Comparison of ENCODE assay signal across 1 cellular context in genomic region chr7:66535414-66536329, GRCh38.
TF ChIP-seq lines count a peak whose summit lies in the region.

No MANE protein-coding gene starts in this region.

TF ChIP-seq in HepG2, 621 proteins besides CTCF, POLR2A, EP300 and RAD21 (continued from another document and continues in another):
- TF ChIP-seq, protein P1, sequence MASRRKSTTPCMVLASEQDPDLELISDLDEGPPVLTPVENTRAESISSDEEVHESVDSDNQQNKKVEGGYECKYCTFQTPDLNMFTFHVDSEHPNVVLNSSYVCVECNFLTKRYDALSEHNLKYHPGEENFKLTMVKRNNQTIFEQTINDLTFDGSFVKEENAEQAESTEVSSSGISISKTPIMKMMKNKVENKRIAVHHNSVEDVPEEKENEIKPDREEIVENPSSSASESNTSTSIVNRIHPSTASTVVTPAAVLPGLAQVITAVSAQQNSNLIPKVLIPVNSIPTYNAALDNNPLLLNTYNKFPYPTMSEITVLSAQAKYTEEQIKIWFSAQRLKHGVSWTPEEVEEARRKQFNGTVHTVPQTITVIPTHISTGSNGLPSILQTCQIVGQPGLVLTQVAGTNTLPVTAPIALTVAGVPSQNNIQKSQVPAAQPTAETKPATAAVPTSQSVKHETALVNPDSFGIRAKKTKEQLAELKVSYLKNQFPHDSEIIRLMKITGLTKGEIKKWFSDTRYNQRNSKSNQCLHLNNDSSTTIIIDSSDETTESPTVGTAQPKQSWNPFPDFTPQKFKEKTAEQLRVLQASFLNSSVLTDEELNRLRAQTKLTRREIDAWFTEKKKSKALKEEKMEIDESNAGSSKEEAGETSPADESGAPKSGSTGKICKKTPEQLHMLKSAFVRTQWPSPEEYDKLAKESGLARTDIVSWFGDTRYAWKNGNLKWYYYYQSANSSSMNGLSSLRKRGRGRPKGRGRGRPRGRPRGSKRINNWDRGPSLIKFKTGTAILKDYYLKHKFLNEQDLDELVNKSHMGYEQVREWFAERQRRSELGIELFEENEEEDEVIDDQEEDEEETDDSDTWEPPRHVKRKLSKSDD (CRISPR knock-in tag; IDR thresholded peaks at IDR 0.05; ENCODE audit: low read depth), result no peak
- 0 out of 2 replicates have a peak, but pooled peaks have one; percentile 22 for TF ChIP-seq ZBTB7B (CRISPR knock-in tag; IDR thresholded peaks at IDR 0.05)
- TF ChIP-seq ZNF383 (CRISPR knock-in tag; IDR thresholded peaks at IDR 0.05; ENCODE audit: borderline replicate concordance), result no peak
- TF ChIP-seq ZBTB42 (CRISPR knock-in tag; IDR thresholded peaks at IDR 0.05), result no peak
- TF ChIP-seq, protein P2, sequence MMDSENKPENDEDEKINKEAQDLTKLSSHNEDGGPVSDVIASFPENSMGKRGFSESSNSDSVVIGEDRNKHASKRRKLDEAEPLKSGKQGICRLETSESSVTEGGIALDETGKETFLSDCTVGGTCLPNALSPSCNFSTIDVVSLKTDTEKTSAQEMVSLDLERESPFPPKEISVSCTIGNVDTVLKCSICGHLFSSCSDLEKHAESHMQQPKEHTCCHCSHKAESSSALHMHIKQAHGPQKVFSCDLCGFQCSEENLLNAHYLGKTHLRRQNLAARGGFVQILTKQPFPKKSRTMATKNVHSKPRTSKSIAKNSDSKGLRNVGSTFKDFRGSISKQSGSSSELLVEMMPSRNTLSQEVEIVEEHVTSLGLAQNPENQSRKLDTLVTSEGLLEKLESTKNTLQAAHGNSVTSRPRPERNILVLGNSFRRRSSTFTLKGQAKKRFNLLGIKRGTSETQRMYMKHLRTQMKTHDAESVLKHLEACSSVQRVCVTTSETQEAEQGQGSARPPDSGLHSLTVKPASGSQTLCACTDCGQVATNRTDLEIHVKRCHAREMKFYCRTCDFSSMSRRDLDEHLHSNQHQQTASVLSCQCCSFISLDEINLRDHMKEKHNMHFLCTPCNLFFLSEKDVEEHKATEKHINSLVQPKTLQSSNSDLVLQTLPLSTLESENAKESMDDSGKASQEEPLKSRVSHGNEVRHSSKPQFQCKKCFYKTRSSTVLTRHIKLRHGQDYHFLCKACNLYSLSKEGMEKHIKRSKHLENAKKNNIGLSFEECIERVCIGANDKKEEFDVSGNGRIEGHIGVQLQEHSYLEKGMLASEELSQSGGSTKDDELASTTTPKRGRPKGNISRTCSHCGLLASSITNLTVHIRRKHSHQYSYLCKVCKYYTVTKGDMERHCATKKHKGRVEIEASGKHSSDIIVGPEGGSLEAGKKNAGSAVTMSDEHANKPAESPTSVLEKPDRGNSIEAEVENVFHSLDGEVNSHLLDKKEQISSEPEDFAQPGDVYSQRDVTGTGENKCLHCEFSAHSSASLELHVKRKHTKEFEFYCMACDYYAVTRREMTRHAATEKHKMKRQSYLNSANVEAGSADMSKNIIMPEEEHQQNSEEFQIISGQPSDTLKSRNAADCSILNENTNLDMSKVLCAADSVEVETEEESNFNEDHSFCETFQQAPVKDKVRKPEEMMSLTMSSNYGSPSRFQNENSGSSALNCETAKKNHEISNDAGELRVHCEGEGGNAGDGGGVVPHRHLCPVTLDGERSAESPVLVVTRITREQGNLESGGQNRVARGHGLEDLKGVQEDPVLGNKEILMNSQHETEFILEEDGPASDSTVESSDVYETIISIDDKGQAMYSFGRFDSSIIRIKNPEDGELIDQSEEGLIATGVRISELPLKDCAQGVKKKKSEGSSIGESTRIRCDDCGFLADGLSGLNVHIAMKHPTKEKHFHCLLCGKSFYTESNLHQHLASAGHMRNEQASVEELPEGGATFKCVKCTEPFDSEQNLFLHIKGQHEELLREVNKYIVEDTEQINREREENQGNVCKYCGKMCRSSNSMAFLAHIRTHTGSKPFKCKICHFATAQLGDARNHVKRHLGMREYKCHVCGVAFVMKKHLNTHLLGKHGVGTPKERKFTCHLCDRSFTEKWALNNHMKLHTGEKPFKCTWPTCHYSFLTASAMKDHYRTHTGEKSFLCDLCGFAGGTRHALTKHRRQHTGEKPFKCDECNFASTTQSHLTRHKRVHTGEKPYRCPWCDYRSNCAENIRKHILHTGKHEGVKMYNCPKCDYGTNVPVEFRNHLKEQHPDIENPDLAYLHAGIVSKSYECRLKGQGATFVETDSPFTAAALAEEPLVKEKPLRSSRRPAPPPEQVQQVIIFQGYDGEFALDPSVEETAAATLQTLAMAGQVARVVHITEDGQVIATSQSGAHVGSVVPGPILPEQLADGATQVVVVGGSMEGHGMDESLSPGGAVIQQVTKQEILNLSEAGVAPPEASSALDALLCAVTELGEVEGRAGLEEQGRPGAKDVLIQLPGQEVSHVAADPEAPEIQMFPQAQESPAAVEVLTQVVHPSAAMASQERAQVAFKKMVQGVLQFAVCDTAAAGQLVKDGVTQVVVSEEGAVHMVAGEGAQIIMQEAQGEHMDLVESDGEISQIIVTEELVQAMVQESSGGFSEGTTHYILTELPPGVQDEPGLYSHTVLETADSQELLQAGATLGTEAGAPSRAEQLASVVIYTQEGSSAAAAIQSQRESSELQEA (CRISPR knock-in tag; IDR thresholded peaks at IDR 0.05; ENCODE audit: not compliant biosample characterization), result no peak
- no peak for TF ChIP-seq TERF1 (CRISPR knock-in tag; IDR thresholded peaks at IDR 0.05)
- TF ChIP-seq ZNF354B (CRISPR knock-in tag; IDR thresholded peaks at IDR 0.05), result 0 out of 2 replicates have a peak, but pooled peaks have one; percentile 88
- TF ChIP-seq GABPB1 (CRISPR knock-in tag; IDR thresholded peaks at IDR 0.05), result peak; percentile 25; the same call in 1 of the 2 replicates
- TF ChIP-seq ARID2 (CRISPR knock-in tag; IDR thresholded peaks at IDR 0.05; ENCODE audit: borderline replicate concordance), result no peak
- TF ChIP-seq, protein P3, sequence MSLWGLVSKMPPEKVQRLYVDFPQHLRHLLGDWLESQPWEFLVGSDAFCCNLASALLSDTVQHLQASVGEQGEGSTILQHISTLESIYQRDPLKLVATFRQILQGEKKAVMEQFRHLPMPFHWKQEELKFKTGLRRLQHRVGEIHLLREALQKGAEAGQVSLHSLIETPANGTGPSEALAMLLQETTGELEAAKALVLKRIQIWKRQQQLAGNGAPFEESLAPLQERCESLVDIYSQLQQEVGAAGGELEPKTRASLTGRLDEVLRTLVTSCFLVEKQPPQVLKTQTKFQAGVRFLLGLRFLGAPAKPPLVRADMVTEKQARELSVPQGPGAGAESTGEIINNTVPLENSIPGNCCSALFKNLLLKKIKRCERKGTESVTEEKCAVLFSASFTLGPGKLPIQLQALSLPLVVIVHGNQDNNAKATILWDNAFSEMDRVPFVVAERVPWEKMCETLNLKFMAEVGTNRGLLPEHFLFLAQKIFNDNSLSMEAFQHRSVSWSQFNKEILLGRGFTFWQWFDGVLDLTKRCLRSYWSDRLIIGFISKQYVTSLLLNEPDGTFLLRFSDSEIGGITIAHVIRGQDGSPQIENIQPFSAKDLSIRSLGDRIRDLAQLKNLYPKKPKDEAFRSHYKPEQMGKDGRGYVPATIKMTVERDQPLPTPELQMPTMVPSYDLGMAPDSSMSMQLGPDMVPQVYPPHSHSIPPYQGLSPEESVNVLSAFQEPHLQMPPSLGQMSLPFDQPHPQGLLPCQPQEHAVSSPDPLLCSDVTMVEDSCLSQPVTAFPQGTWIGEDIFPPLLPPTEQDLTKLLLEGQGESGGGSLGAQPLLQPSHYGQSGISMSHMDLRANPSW (CRISPR knock-in tag; IDR thresholded peaks at IDR 0.05; ENCODE audit: borderline replicate concordance), result no peak; the same call in 1 of the 2 replicates
- no peak for TF ChIP-seq PLSCR1 (CRISPR knock-in tag; IDR thresholded peaks at IDR 0.05; ENCODE audit: borderline replicate concordance)
- no peak for TF ChIP-seq ZNF138 (CRISPR knock-in tag; IDR thresholded peaks at IDR 0.05; ENCODE audit: low read depth)
- no peak for TF ChIP-seq NFIC (IDR thresholded peaks at IDR 0.05; ENCODE audit: low read length)
- TF ChIP-seq ZNF331 (CRISPR knock-in tag; IDR thresholded peaks at IDR 0.05), result peak; percentile 91
- TF ChIP-seq GTF2F1 (IDR thresholded peaks at IDR 0.05; ENCODE audit: low read length), result no peak
- TF ChIP-seq ZSCAN12 (CRISPR knock-in tag; IDR thresholded peaks at IDR 0.05), result no peak
- TF ChIP-seq KLF11 (CRISPR knock-in tag; IDR thresholded peaks at IDR 0.05), result no peak
- TF ChIP-seq, protein P4, sequence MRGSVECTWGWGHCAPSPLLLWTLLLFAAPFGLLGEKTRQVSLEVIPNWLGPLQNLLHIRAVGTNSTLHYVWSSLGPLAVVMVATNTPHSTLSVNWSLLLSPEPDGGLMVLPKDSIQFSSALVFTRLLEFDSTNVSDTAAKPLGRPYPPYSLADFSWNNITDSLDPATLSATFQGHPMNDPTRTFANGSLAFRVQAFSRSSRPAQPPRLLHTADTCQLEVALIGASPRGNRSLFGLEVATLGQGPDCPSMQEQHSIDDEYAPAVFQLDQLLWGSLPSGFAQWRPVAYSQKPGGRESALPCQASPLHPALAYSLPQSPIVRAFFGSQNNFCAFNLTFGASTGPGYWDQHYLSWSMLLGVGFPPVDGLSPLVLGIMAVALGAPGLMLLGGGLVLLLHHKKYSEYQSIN (CRISPR knock-in tag; IDR thresholded peaks at IDR 0.05; ENCODE audit: borderline replicate concordance), result no peak
- TF ChIP-seq, protein P5, sequence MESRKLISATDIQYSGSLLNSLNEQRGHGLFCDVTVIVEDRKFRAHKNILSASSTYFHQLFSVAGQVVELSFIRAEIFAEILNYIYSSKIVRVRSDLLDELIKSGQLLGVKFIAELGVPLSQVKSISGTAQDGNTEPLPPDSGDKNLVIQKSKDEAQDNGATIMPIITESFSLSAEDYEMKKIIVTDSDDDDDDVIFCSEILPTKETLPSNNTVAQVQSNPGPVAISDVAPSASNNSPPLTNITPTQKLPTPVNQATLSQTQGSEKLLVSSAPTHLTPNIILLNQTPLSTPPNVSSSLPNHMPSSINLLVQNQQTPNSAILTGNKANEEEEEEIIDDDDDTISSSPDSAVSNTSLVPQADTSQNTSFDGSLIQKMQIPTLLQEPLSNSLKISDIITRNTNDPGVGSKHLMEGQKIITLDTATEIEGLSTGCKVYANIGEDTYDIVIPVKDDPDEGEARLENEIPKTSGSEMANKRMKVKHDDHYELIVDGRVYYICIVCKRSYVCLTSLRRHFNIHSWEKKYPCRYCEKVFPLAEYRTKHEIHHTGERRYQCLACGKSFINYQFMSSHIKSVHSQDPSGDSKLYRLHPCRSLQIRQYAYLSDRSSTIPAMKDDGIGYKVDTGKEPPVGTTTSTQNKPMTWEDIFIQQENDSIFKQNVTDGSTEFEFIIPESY (CRISPR knock-in tag; IDR thresholded peaks at IDR 0.05), result peak; percentile 47; the same call in 1 of the 2 replicates
- TF ChIP-seq ZNF766 (CRISPR knock-in tag; IDR thresholded peaks at IDR 0.05; ENCODE audit: borderline replicate concordance), result 0 out of 2 replicates have a peak, but pooled peaks have one; percentile 22
- TF ChIP-seq MLXIP (CRISPR knock-in tag; IDR thresholded peaks at IDR 0.05; ENCODE audit: borderline replicate concordance), result no peak
- no peak for TF ChIP-seq MAF1 (CRISPR knock-in tag; IDR thresholded peaks at IDR 0.05; ENCODE audit: borderline replicate concordance)
- TF ChIP-seq ZNF878 (CRISPR knock-in tag; IDR thresholded peaks at IDR 0.05), result no peak
- TF ChIP-seq AHR (CRISPR knock-in tag; IDR thresholded peaks at IDR 0.05), result no peak
- TF ChIP-seq ZNF17 (CRISPR knock-in tag; IDR thresholded peaks at IDR 0.05), result no peak
- TF ChIP-seq NFYC (CRISPR knock-in tag; IDR thresholded peaks at IDR 0.05), result no peak
- no peak for TF ChIP-seq ZNF724P (CRISPR knock-in tag; IDR thresholded peaks at IDR 0.05; ENCODE audit: borderline replicate concordance)
- TF ChIP-seq ATM (IDR thresholded peaks at IDR 0.05; ENCODE audit: borderline replicate concordance), result no peak
- no peak for TF ChIP-seq ZNF274 (CRISPR knock-in tag; IDR thresholded peaks at IDR 0.05)
- TF ChIP-seq, protein P6, sequence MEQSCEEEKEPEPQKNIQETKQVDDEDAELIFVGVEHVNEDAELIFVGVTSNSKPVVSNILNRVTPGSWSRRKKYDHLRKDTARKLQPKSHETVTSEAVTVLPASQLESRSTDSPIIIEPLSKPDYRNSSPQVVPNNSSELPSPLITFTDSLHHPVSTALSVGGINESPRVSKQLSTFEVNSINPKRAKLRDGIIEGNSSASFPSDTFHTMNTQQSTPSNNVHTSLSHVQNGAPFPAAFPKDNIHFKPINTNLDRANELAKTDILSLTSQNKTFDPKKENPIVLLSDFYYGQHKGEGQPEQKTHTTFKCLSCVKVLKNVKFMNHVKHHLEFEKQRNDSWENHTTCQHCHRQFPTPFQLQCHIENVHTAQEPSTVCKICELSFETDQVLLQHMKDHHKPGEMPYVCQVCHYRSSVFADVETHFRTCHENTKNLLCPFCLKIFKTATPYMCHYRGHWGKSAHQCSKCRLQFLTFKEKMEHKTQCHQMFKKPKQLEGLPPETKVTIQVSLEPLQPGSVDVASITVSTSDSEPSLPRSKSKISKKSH (CRISPR knock-in tag; IDR thresholded peaks at IDR 0.05; ENCODE audit: borderline replicate concordance), result no peak
- peak; percentile 63; the same call in 1 of the 2 replicates for TF ChIP-seq CENPBD1 (CRISPR knock-in tag; IDR thresholded peaks at IDR 0.05; ENCODE audit: borderline replicate concordance, low read depth)
- no peak for TF ChIP-seq MYNN (CRISPR knock-in tag; IDR thresholded peaks at IDR 0.05; ENCODE audit: low read depth)
